ENCODE assay signal across 38 cellular contexts in the genomic region with DNA sequence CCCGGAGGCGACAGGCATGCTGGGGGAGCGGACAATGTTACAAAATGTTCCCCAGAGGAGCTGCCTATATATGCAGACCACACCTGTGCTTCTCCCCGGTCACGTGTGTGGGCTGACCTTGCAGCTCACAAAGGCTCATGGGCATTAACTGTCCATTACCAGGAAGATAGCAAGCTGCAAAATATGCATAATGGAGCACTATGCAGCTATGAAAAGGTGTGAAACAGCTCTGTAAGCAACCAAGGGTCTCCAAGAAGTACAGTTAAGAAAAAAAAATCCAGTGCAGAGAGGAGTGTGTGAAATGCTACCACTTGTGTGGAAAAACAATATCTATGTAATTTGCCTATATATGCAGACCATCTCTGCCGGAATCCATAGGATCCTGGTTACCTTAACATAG. TPM values are rescaled to one million over a fixed set of nuclear protein-coding genes. Genes with fewer than 3 reads are reported as not detected.
"Had no signal": no experiment of that assay in that cellular context is flagged by ENCODE, and none has a peak within 500 bp of the region (broad histone marks: within the 10 kb centered on the region; RNA-seq: fewer than 3 reads in every experiment).

No MANE protein-coding gene starts in this region.

- H3K4me1 Mint-ChIP-seq: activated CD4-positive, alpha-beta T cell treated with anti-CD3 and anti-CD28 coated beads for 36 hours; activated CD4-positive, alpha-beta T cell treated with anti-CD3 and anti-CD28 coated beads, Interleukin-2, amount 10 ng/mL, durations not matched to agents 24 days and 14 days; activated CD8-positive, alpha-beta memory T cell treated with anti-CD3 and anti-CD28 coated beads, Interleukin-2, amount 10 ng/mL, durations not matched to agents 7 days and 5 days; activated naive CD4-positive, alpha-beta T cell treated with anti-CD3 and anti-CD28 coated beads, Interleukin-2, amount 50 U/mL, for 24 hours; activated naive CD8-positive, alpha-beta T cell treated with anti-CD3 and anti-CD28 coated beads for 36 hours; activated naive CD8-positive, alpha-beta T cell treated with anti-CD3 and anti-CD28 coated beads, Interleukin-2, amount 50 U/mL, for 24 hours had no signal

- H3K9me3 ChIP-seq: adrenal gland, body of pancreas, breast epithelium, colonic mucosa, esophagus squamous epithelium, gastroesophageal sphincter had no signal

- H3K27me3 ChIP-seq: adrenal gland, body of pancreas, breast epithelium, cardiac muscle cell, colonic mucosa, esophagus squamous epithelium had no signal

- H3K36me3 ChIP-seq: adrenal gland, breast epithelium, cardiac muscle cell, colonic mucosa, esophagus squamous epithelium, gastroesophageal sphincter had no signal

- H3K4me3 Mint-ChIP-seq: activated CD4-positive, alpha-beta memory T cell treated with anti-CD3 and anti-CD28 coated beads for 36 hours; activated CD4-positive, alpha-beta T cell treated with anti-CD3 and anti-CD28 coated beads for 36 hours; activated CD4-positive, alpha-beta T cell treated with anti-CD3 and anti-CD28 coated beads, Interleukin-2, amount 10 ng/mL, durations not matched to agents 24 days and 14 days; activated CD8-positive, alpha-beta memory T cell treated with anti-CD3 and anti-CD28 coated beads, Interleukin-2, amount 10 ng/mL, durations not matched to agents 7 days and 5 days; activated CD8-positive, alpha-beta T cell treated with anti-CD3 and anti-CD28 coated beads, Interleukin-2, amount 10 ng/mL, durations not matched to agents 7 days and 5 days; activated naive CD4-positive, alpha-beta T cell treated with anti-CD3 and anti-CD28 coated beads for 36 hours; activated naive CD4-positive, alpha-beta T cell treated with anti-CD3 and anti-CD28 coated beads, Interleukin-2, amount 50 U/mL, for 24 hours; activated naive CD8-positive, alpha-beta T cell treated with anti-CD3 and anti-CD28 coated beads for 36 hours; activated naive CD8-positive, alpha-beta T cell treated with anti-CD3 and anti-CD28 coated beads, Interleukin-2, amount 50 U/mL, for 24 hours; activated T-helper 1 cell treated with anti-CD3 and anti-CD28 coated beads, Interleukin-12 subunit alpha, Interleukin-12 subunit beta, Interleukin-2, Interleukin-4 antibody, amounts not matched to agents 30 ng/mL and 10 ng/mL and 1 ng/mL, durations not matched to agents 14 hours and 24 hours and 36 hours; T-helper 17 cell; T-helper 2 cell treated with Interferon-gamma antibody and Interleukin-4, amounts not matched to agents 5 μg/mL and 100 μg/mL, for 36 hours had no signal

- H3K36me3 Mint-ChIP-seq: activated CD4-positive, alpha-beta memory T cell treated with anti-CD3 and anti-CD28 coated beads for 36 hours; activated CD8-positive, alpha-beta memory T cell treated with anti-CD3 and anti-CD28 coated beads, Interleukin-2, amount 10 ng/mL, durations not matched to agents 7 days and 5 days; activated naive CD4-positive, alpha-beta T cell treated with anti-CD3 and anti-CD28 coated beads, Interleukin-2, amount 50 U/mL, for 24 hours; activated naive CD8-positive, alpha-beta T cell treated with anti-CD3 and anti-CD28 coated beads for 36 hours had no signal

- ATAC-seq: activated CD4-positive, alpha-beta T cell treated with anti-CD3 and anti-CD28 coated beads for 36 hours; activated CD8-positive, alpha-beta memory T cell treated with anti-CD3 and anti-CD28 coated beads, Interleukin-2, amount 10 ng/mL, durations not matched to agents 7 days and 5 days; activated CD8-positive, alpha-beta T cell treated with anti-CD3 and anti-CD28 coated beads, Interleukin-2, amount 10 ng/mL, durations not matched to agents 7 days and 5 days; activated naive CD8-positive, alpha-beta T cell treated with anti-CD3 and anti-CD28 coated beads, Interleukin-2, amount 50 U/mL, for 24 hours; body of pancreas; gastroesophageal sphincter; T-helper 17 cell had no signal

- H3K4me3 ChIP-seq: adrenal gland, body of pancreas, breast epithelium, cardiac muscle cell, colonic mucosa, esophagus squamous epithelium, gastroesophageal sphincter had no signal

- H3K27ac ChIP-seq: adrenal gland, body of pancreas, breast epithelium, cardiac muscle cell, colonic mucosa, epithelial cell of prostate, esophagus squamous epithelium, gastroesophageal sphincter had no signal

- H3K9me3 Mint-ChIP-seq: activated CD4-positive, alpha-beta memory T cell treated with anti-CD3 and anti-CD28 coated beads for 36 hours; activated CD4-positive, alpha-beta T cell treated with anti-CD3 and anti-CD28 coated beads, Interleukin-2, amount 10 ng/mL, durations not matched to agents 24 days and 14 days; activated naive CD4-positive, alpha-beta T cell treated with anti-CD3 and anti-CD28 coated beads for 36 hours; activated naive CD4-positive, alpha-beta T cell treated with anti-CD3 and anti-CD28 coated beads, Interleukin-2, amount 50 U/mL, for 24 hours; activated naive CD8-positive, alpha-beta T cell treated with anti-CD3 and anti-CD28 coated beads for 36 hours; activated naive CD8-positive, alpha-beta T cell treated with anti-CD3 and anti-CD28 coated beads, Interleukin-2, amount 50 U/mL, for 24 hours; activated T-helper 1 cell treated with anti-CD3 and anti-CD28 coated beads, Interleukin-12 subunit alpha, Interleukin-12 subunit beta, Interleukin-2, Interleukin-4 antibody, amounts not matched to agents 30 ng/mL and 10 ng/mL and 1 ng/mL, durations not matched to agents 14 hours and 24 hours and 36 hours; activated T-helper 2 cell treated with anti-CD3 and anti-CD28 coated beads, Interferon-gamma antibody, Interleukin-2, Interleukin-4, amounts not matched to agents 10 μg/mL and 5 μg/mL and 100 μg/mL, durations not matched to agents 14 hours and 24 hours and 36 hours; T-helper 2 cell treated with Interferon-gamma antibody and Interleukin-4, amounts not matched to agents 5 μg/mL and 100 μg/mL, for 36 hours had no signal

- H3K27me3 Mint-ChIP-seq: activated CD4-positive, alpha-beta T cell treated with anti-CD3 and anti-CD28 coated beads, Interleukin-2, amount 10 ng/mL, durations not matched to agents 24 days and 14 days; activated naive CD4-positive, alpha-beta T cell treated with anti-CD3 and anti-CD28 coated beads, Interleukin-2, amount 50 U/mL, for 24 hours; activated naive CD8-positive, alpha-beta T cell treated with anti-CD3 and anti-CD28 coated beads for 36 hours; activated naive CD8-positive, alpha-beta T cell treated with anti-CD3 and anti-CD28 coated beads, Interleukin-2, amount 50 U/mL, for 24 hours had no signal

- H3K4me1 ChIP-seq: body of pancreas, breast epithelium, colonic mucosa, gastroesophageal sphincter had no signal

- H3K27ac Mint-ChIP-seq: activated CD4-positive, alpha-beta memory T cell treated with anti-CD3 and anti-CD28 coated beads for 36 hours; activated CD4-positive, alpha-beta T cell treated with anti-CD3 and anti-CD28 coated beads for 36 hours; activated CD4-positive, alpha-beta T cell treated with anti-CD3 and anti-CD28 coated beads, Interleukin-2, amount 10 ng/mL, durations not matched to agents 24 days and 14 days; activated CD8-positive, alpha-beta memory T cell treated with anti-CD3 and anti-CD28 coated beads, Interleukin-2, amount 10 ng/mL, durations not matched to agents 7 days and 5 days; activated CD8-positive, alpha-beta T cell treated with anti-CD3 and anti-CD28 coated beads, Interleukin-2, amount 10 ng/mL, durations not matched to agents 7 days and 5 days; activated naive CD4-positive, alpha-beta T cell treated with anti-CD3 and anti-CD28 coated beads for 36 hours; activated naive CD4-positive, alpha-beta T cell treated with anti-CD3 and anti-CD28 coated beads, Interleukin-2, amount 50 U/mL, for 24 hours; activated naive CD8-positive, alpha-beta T cell treated with anti-CD3 and anti-CD28 coated beads for 36 hours; activated naive CD8-positive, alpha-beta T cell treated with anti-CD3 and anti-CD28 coated beads, Interleukin-2, amount 50 U/mL, for 24 hours; activated T-helper 1 cell treated with anti-CD3 and anti-CD28 coated beads, Interleukin-12 subunit alpha, Interleukin-12 subunit beta, Interleukin-2, Interleukin-4 antibody, amounts not matched to agents 30 ng/mL and 10 ng/mL and 1 ng/mL, durations not matched to agents 14 hours and 24 hours and 36 hours; activated T-helper 2 cell treated with anti-CD3 and anti-CD28 coated beads, Interferon-gamma antibody, Interleukin-2, Interleukin-4, amounts not matched to agents 10 μg/mL and 5 μg/mL and 100 μg/mL, durations not matched to agents 14 hours and 24 hours and 36 hours; T-helper 17 cell; T-helper 2 cell treated with Interferon-gamma antibody and Interleukin-4, amounts not matched to agents 5 μg/mL and 100 μg/mL, for 36 hours had no signal

- DNase-seq: activated CD4-positive, alpha-beta memory T cell treated with anti-CD3 and anti-CD28 coated beads for 36 hours; activated CD4-positive, alpha-beta T cell treated with anti-CD3 and anti-CD28 coated beads for 36 hours; activated CD4-positive, alpha-beta T cell treated with anti-CD3 and anti-CD28 coated beads, Interleukin-2, amount 10 ng/mL, durations not matched to agents 24 days and 14 days; activated CD4-positive, CD25-positive, alpha-beta regulatory T cell; activated CD4-positive, CD25-positive, alpha-beta regulatory T cell treated with anti-CD3 and anti-CD28 coated beads, Interleukin-2, amount 50 U/mL, for 72 hours; activated CD8-positive, alpha-beta memory T cell treated with anti-CD3 and anti-CD28 coated beads, Interleukin-2, amount 10 ng/mL, durations not matched to agents 7 days and 5 days; activated CD8-positive, alpha-beta memory T cell treated with anti-CD3 and anti-CD28 coated beads, Interleukin-2, amount 50 U/mL, for 4 hours; activated CD8-positive, alpha-beta T cell treated with anti-CD3 and anti-CD28 coated beads, Interleukin-2, amount 10 ng/mL, durations not matched to agents 7 days and 5 days; activated effector memory CD4-positive, alpha-beta T cell treated with anti-CD3 and anti-CD28 coated beads, Interleukin-2, amount 50 U/mL, for 16 hours; activated naive CD4-positive, alpha-beta T cell treated with anti-CD3 and anti-CD28 coated beads for 36 hours; activated naive CD8-positive, alpha-beta T cell treated with anti-CD3 and anti-CD28 coated beads for 36 hours; activated naive CD8-positive, alpha-beta T cell treated with anti-CD3 and anti-CD28 coated beads, Interleukin-2, amount 50 U/mL, for 24 hours; activated T-cell treated with anti-CD3 and anti-CD28 coated beads, Interleukin-2, amount 50 U/mL, for 1 hour; activated T-cell treated with anti-CD3 and anti-CD28 coated beads, Interleukin-2, amount 50 U/mL, for 48 hours; adrenal gland; amygdala; aorta; body of pancreas; central memory CD4-positive, alpha-beta T cell; cerebellar nuclear complex; colonic mucosa; effector CD8-positive, alpha-beta T cell; esophagus squamous epithelium; foreskin melanocyte; T-helper 1 cell; T-helper 17 cell; T1000 had no signal

RNA-seq across cellular contexts. Expression of a gene that starts 9.4 kb away (rescaled TPM):
- total RNA-seq: activated CD4-positive, alpha-beta memory T cell treated with anti-CD3 and anti-CD28 coated beads for 36 hours; activated CD4-positive, alpha-beta T cell treated with anti-CD3 and anti-CD28 coated beads for 36 hours; activated CD8-positive, alpha-beta memory T cell treated with anti-CD3 and anti-CD28 coated beads for 36 hours; activated CD8-positive, alpha-beta memory T cell treated with anti-CD3 and anti-CD28 coated beads, Interleukin-2, amount 10 ng/mL, durations not matched to agents 7 days and 5 days; activated CD8-positive, alpha-beta T cell treated with anti-CD3 and anti-CD28 coated beads, Interleukin-2, amount 10 ng/mL, durations not matched to agents 7 days and 5 days; activated naive CD4-positive, alpha-beta T cell treated with anti-CD3 and anti-CD28 coated beads for 36 hours; activated T-helper 2 cell treated with anti-CD3 and anti-CD28 coated beads, Interferon-gamma antibody, Interleukin-2, Interleukin-4, amounts not matched to agents 10 μg/mL and 5 μg/mL and 100 μg/mL, durations not matched to agents 14 hours and 24 hours and 36 hours; body of pancreas; esophagus squamous epithelium; fibroblast of lung; fibroblast of villous mesenchyme; T-helper 17 cell had no signal
- polyA plus RNA-seq: aorta, fibroblast of lung had no signal
